ENCODE assay signal across 9 cellular contexts in genomic region chr1:51535006-51535592, GRCh38. TPM values are rescaled to one million over a fixed set of nuclear protein-coding genes. Genes with fewer than 3 reads are reported as not detected.
DNase-seq lines count a peak whose midpoint lies in the region; ATAC-seq, FAIRE-seq and TF ChIP-seq lines count a peak whose summit lies in the region.
"Had no signal": no experiment of that assay in that cellular context is flagged by ENCODE, and none has a peak within 500 bp of the region (broad histone marks: within the 10 kb centered on the region; RNA-seq: fewer than 3 reads in every experiment).

No MANE protein-coding gene starts in this region.

- H3K27ac ChIP-seq in kidney (ENCODE audit: low read depth in 2 of 2, low read length in 2 of 2) = no peak overlapping the region
- H3K27ac ChIP-seq: epithelial cell of prostate had no signal

- ATAC-seq in SK-N-SH treated with all-trans-retinoic acid at 6 μM for 48 hours = peak; percentile 94
- no peak for ATAC-seq in stimulated activated memory B cell treated with anti-CD40 and anti-IgM and Interleukin-4, amounts not matched to agents 10 μg/mL and 1 μg/mL and 100 μg/mL, for 72 hours
- no peak for ATAC-seq in HG03196 (IDR thresholded peaks at IDR 0.05; ENCODE audit: unreplicated experiment)

- no peaks in the 10 kb centered on the region for H3K36me3 Mint-ChIP-seq in stimulated activated memory B cell treated with anti-CD40 and anti-IgM and Interleukin-4, amounts not matched to agents 10 μg/mL and 1 μg/mL and 100 μg/mL, for 72 hours

- H3K9me3 Mint-ChIP-seq in stimulated activated memory B cell treated with anti-CD40 and anti-IgM and Interleukin-4, amounts not matched to agents 10 μg/mL and 1 μg/mL and 100 μg/mL, for 72 hours = no peaks in the 10 kb centered on the region

- intact Hi-C loops in kidney (cut with DNase I) = loop anchor here (10.0 kb wide), 1 partner anchor 230 kb away; no protein-coding TSS in a partner anchor

- peak; percentile 58 for FAIRE-seq in HTR-8/SVneo (lab: Jason Lieb, UNC)
- no peak for FAIRE-seq in bronchial epithelial cell (lab: Jason Lieb, UNC)
- no peak for FAIRE-seq in kidney (lab: Jason Lieb, UNC)

- H3K27me3 Mint-ChIP-seq in stimulated activated memory B cell treated with anti-CD40 and anti-IgM and Interleukin-4, amounts not matched to agents 10 μg/mL and 1 μg/mL and 100 μg/mL, for 72 hours = no peaks in the 10 kb centered on the region

- peak; percentile 52 for TF ChIP-seq CTCF in bronchial epithelial cell (IDR thresholded peaks at IDR 0.05; ENCODE audit: insufficient read depth, low read length, severe bottlenecking)
- peak; percentile 68 for TF ChIP-seq CTCF in kidney (IDR thresholded peaks at IDR 0.05; ENCODE audit: borderline replicate concordance, extremely low read depth, insufficient read depth)

- peak overlapping the region; percentile 55 for H3K27ac Mint-ChIP-seq in stimulated activated memory B cell treated with anti-CD40 and anti-IgM and Interleukin-4, amounts not matched to agents 10 μg/mL and 1 μg/mL and 100 μg/mL, for 72 hours

- no peak overlapping the region for H3K4me3 Mint-ChIP-seq in stimulated activated memory B cell treated with anti-CD40 and anti-IgM and Interleukin-4, amounts not matched to agents 10 μg/mL and 1 μg/mL and 100 μg/mL, for 72 hours

- no peaks in the 10 kb centered on the region for H3K9me3 ChIP-seq in kidney (ENCODE audit: control insufficient read depth in 1 of 2, low read length in 2 of 2)

- no peaks in the 10 kb centered on the region for H3K27me3 ChIP-seq in bronchial epithelial cell (ENCODE audit: control insufficient read depth, insufficient read depth, low read length)

- H3K36me3 ChIP-seq in bronchial epithelial cell (ENCODE audit: control insufficient read depth, insufficient read depth, low read length) = no peaks in the 10 kb centered on the region
- no peaks in the 10 kb centered on the region for H3K36me3 ChIP-seq in kidney (ENCODE audit: control insufficient read depth in 1 of 2, insufficient read depth in 2 of 2, low read length in 2 of 2)

- peak; percentile 18 for DNase-seq in NCI-H1436 (lab: John Stamatoyannopoulos, UW)
- DNase-seq in NCI-H1436 treated with DMSO at 0.1 percent for 48 hours (lab: John Stamatoyannopoulos, UW) = no peak
- peak; percentile 59 for DNase-seq in HTR-8/SVneo (ENCODE audit: insufficient read length, low spot score)
- peak; percentile 36 for DNase-seq in bronchial epithelial cell (ENCODE audit: low read depth)
- DNase-seq in kidney = no peak

- H3K4me3 ChIP-seq in bronchial epithelial cell (ENCODE audit: low read depth, low read length) = no peak overlapping the region
- H3K4me3 ChIP-seq in kidney (ENCODE audit: low read length in 2 of 2) = no peak overlapping the region

- H3K9ac ChIP-seq in kidney (ENCODE audit: low read length in 2 of 2) = no peak overlapping the region

- no peaks in the 10 kb centered on the region for H3K4me1 ChIP-seq in kidney (ENCODE audit: control insufficient read depth in 1 of 2, insufficient read depth in 1 of 2, low read depth in 1 of 2, low read length in 2 of 2)

- H3K4me1 Mint-ChIP-seq in stimulated activated memory B cell treated with anti-CD40 and anti-IgM and Interleukin-4, amounts not matched to agents 10 μg/mL and 1 μg/mL and 100 μg/mL, for 72 hours = peaks cover 9% of the 10 kb centered on the region

TF ChIP-seq in SK-N-SH treated with all-trans-retinoic acid at 6 μM for 48 hours, 23 proteins besides CTCF, POLR2A, EP300 and RAD21:
- no peak for TF ChIP-seq ARNTL (CRISPR knock-in tag; IDR thresholded peaks at IDR 0.05; ENCODE audit: borderline replicate concordance, low read depth)
- no peak for TF ChIP-seq ISL1 (CRISPR knock-in tag; IDR thresholded peaks at IDR 0.05)
- no peak for TF ChIP-seq ZFP30 (CRISPR knock-in tag; IDR thresholded peaks at IDR 0.05)
- TF ChIP-seq, protein P1, sequence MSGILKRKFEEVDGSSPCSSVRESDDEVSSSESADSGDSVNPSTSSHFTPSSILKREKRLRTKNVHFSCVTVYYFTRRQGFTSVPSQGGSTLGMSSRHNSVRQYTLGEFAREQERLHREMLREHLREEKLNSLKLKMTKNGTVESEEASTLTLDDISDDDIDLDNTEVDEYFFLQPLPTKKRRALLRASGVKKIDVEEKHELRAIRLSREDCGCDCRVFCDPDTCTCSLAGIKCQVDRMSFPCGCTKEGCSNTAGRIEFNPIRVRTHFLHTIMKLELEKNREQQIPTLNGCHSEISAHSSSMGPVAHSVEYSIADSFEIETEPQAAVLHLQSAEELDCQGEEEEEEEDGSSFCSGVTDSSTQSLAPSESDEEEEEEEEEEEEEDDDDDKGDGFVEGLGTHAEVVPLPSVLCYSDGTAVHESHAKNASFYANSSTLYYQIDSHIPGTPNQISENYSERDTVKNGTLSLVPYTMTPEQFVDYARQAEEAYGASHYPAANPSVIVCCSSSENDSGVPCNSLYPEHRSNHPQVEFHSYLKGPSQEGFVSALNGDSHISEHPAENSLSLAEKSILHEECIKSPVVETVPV (CRISPR knock-in tag; IDR thresholded peaks at IDR 0.05) = no peak
- TF ChIP-seq, protein P2, sequence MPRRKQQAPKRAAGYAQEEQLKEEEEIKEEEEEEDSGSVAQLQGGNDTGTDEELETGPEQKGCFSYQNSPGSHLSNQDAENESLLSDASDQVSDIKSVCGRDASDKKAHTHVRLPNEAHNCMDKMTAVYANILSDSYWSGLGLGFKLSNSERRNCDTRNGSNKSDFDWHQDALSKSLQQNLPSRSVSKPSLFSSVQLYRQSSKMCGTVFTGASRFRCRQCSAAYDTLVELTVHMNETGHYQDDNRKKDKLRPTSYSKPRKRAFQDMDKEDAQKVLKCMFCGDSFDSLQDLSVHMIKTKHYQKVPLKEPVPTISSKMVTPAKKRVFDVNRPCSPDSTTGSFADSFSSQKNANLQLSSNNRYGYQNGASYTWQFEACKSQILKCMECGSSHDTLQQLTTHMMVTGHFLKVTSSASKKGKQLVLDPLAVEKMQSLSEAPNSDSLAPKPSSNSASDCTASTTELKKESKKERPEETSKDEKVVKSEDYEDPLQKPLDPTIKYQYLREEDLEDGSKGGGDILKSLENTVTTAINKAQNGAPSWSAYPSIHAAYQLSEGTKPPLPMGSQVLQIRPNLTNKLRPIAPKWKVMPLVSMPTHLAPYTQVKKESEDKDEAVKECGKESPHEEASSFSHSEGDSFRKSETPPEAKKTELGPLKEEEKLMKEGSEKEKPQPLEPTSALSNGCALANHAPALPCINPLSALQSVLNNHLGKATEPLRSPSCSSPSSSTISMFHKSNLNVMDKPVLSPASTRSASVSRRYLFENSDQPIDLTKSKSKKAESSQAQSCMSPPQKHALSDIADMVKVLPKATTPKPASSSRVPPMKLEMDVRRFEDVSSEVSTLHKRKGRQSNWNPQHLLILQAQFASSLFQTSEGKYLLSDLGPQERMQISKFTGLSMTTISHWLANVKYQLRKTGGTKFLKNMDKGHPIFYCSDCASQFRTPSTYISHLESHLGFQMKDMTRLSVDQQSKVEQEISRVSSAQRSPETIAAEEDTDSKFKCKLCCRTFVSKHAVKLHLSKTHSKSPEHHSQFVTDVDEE (CRISPR knock-in tag; IDR thresholded peaks at IDR 0.05) = no peak
- TF ChIP-seq, protein P3, sequence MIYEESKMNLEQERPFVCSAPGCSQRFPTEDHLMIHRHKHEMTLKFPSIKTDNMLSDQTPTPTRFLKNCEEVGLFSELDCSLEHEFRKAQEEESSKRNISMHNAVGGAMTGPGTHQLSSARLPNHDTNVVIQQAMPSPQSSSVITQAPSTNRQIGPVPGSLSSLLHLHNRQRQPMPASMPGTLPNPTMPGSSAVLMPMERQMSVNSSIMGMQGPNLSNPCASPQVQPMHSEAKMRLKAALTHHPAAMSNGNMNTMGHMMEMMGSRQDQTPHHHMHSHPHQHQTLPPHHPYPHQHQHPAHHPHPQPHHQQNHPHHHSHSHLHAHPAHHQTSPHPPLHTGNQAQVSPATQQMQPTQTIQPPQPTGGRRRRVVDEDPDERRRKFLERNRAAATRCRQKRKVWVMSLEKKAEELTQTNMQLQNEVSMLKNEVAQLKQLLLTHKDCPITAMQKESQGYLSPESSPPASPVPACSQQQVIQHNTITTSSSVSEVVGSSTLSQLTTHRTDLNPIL (CRISPR knock-in tag; IDR thresholded peaks at IDR 0.05; ENCODE audit: low read depth) = no peak
- no peak for TF ChIP-seq ZNF565 (CRISPR knock-in tag; conservative IDR thresholded peaks at IDR 0.05; ENCODE audit: low read depth)
- TF ChIP-seq BACH2 (CRISPR knock-in tag; IDR thresholded peaks at IDR 0.05; ENCODE audit: borderline replicate concordance) = no peak
- TF ChIP-seq ZNF70 (CRISPR knock-in tag; IDR thresholded peaks at IDR 0.05) = no peak

RNA-seq across cellular contexts. Expression of gene EPS15, which starts 16.0 kb away (rescaled TPM):
- total RNA-seq in bronchial epithelial cell = 34.8 and 37.8 TPM in 2 replicates
- total RNA-seq in kidney = 91.3 TPM
- polyA plus RNA-seq in kidney (ENCODE audit: insufficient read depth, low read depth, low replicate concordance) = 17.5 TPM

Comparison
In these comparisons a context has a peak if more than half of its experiments do, and no peak if none do; other contexts are left out.
1. DNase-seq: peak in NCI-H1436 (single experiment), HTR-8/SVneo (single experiment) and bronchial epithelial cell (single experiment); none in NCI-H1436 treated with DMSO at 0.1 percent for 48 hours (single experiment) and kidney (single experiment).